Comparison of ENCODE assay signal across 1 cellular context in the genomic region with DNA sequence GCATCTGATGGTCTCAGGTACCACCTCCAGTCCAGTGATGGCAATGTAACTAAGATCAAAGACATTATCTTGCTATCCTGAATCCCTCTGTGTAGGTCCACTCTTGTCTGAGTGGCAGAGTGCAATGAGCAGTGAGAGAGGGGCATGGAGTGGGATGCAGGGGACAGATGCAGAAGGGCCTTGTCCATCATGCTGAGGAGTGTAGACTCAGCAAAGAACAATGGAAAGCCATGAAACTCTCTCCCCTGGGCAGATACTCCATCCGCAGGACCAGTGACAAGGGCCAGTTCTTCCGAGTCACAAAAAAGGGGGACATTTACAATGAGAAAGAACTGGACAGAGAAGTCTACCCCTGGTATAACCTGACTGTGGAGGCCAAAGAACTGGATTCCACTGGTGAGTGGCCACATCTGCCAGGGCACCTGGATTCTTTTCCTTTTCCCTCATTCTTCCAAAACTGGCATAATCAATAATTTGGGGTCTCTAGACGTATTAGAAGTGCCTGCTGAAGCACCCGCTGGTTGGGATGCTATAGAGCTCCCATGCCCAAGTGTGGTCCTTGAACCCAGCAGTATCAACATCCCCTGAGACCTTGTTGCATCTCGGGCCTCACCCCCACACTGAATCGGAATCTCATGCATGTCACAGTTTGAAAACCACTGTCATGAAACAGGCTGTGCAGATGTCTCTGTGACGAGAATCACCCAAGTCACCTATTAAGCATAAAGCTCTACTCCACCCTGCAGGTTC.
TF ChIP-seq lines count a peak whose summit lies in the region.

No MANE protein-coding gene starts in this region.

TF ChIP-seq in H1, 55 proteins besides CTCF, POLR2A, EP300 and RAD21:
- no peak for TF ChIP-seq RXRA (IDR thresholded peaks at IDR 0.05; ENCODE audit: insufficient read depth, low read depth, low read length)
- no peak for TF ChIP-seq TAF7 (optimal IDR thresholded peaks at IDR 0.05; ENCODE audit: borderline replicate concordance, low read depth, low read length)
